16 cellular contexts compared by ENCODE assay signal in genomic region chr20:45361794-45362193, GRCh38. TPM values are rescaled to one million over a fixed set of nuclear protein-coding genes. Genes with fewer than 3 reads are reported as not detected.
DNase-seq lines count a peak whose midpoint lies in the region; ATAC-seq and TF ChIP-seq lines count a peak whose summit lies in the region.
"Had no signal": no experiment of that assay in that cellular context is flagged by ENCODE, and none has a peak within 500 bp of the region (broad histone marks: within the 10 kb centered on the region; RNA-seq: fewer than 3 reads in every experiment).

No MANE protein-coding gene starts in this region.

- peaks cover 16% of the 10 kb centered on the region for H3K36me3 ChIP-seq in DND-41 (ENCODE audit: insufficient read depth, low read length)
- H3K36me3 ChIP-seq in RWPE2 (ENCODE audit: low read depth): peaks cover 21% of the 10 kb centered on the region
- H3K36me3 ChIP-seq in mesenchymal stem cell (ENCODE audit: control insufficient read depth in 1 of 2, insufficient read depth in 2 of 2, low read depth in 1 of 2, low read length in 2 of 2): peaks cover 10 to 17% of the 10 kb centered on the region in 2 experiments
- no peaks in the 10 kb centered on the region for H3K36me3 ChIP-seq in neural progenitor cell

- no peak overlapping the region for H3K9ac ChIP-seq in DND-41 (ENCODE audit: low read depth, low read length)
- H3K9ac ChIP-seq in mesenchymal stem cell (ENCODE audit: low read length): no peak overlapping the region
- H3K9ac ChIP-seq in neural progenitor cell: no peak overlapping the region

- peaks cover 10% of the 10 kb centered on the region for H4K20me1 ChIP-seq in DND-41 (ENCODE audit: insufficient read depth, low read length)
- H4K20me1 ChIP-seq in neural progenitor cell (ENCODE audit: low read depth): peaks cover 15% of the 10 kb centered on the region

- peak overlapping the region; percentile 97; the same call in 1 of the 2 replicates for H3K4me2 ChIP-seq in DND-41 (ENCODE audit: insufficient read depth, low read length)
- no peak overlapping the region for H3K4me2 ChIP-seq in mesenchymal stem cell (ENCODE audit: low read length, poor library complexity, severe bottlenecking)
- H3K4me2 ChIP-seq in neural progenitor cell: no peak overlapping the region

- ATAC-seq in DND-41 (ENCODE audit: insufficient read depth, low read depth) (no peak), RWPE2 (ENCODE audit: low read depth) (no peak)
- ATAC-seq: WTC11 had no signal

- peaks cover 5% of the 10 kb centered on the region for H3F3A ChIP-seq in neural progenitor cell (ENCODE audit: low read depth)

- peak overlapping the region in 1 of 2 experiments; percentile 4 for H2BK12ac ChIP-seq in mesenchymal stem cell (ENCODE audit: low read length in 2 of 2)

- 98% methylated on average over 4 of the region's 6 CpGs for WGBS in mesenchymal stem cell

- H3K36me3 Mint-ChIP-seq in neural progenitor cell: peaks cover 5% of the 10 kb centered on the region
- peaks cover 0 to 11% (median 4%) of the 10 kb centered on the region in 3 donors for H3K36me3 Mint-ChIP-seq in immature natural killer cell
- H3K36me3 Mint-ChIP-seq: WTC11 had no signal

- no peak overlapping the region for H4K8ac ChIP-seq in mesenchymal stem cell (ENCODE audit: low read length)

- H2BK5ac ChIP-seq in mesenchymal stem cell (ENCODE audit: low read depth, low read length, poor library complexity, severe bottlenecking): no peak overlapping the region

- no peaks in the 10 kb centered on the region for H3K9me3 Mint-ChIP-seq in neural progenitor cell
- no peaks in the 10 kb centered on the region for H3K9me3 Mint-ChIP-seq in immature natural killer cell
- H3K9me3 Mint-ChIP-seq: WTC11 had no signal

- H3K79me2 ChIP-seq in DND-41 (ENCODE audit: insufficient read depth, low read length): peaks cover 25% of the 10 kb centered on the region
- H3K79me2 ChIP-seq in neural progenitor cell (ENCODE audit: low read depth): peaks cover 22% of the 10 kb centered on the region

- peaks cover 12% of the 10 kb centered on the region for H3K79me1 ChIP-seq in mesenchymal stem cell (replicated peaks; ENCODE audit: low read length, poor library complexity, severe bottlenecking)

- H3K9me3 ChIP-seq in DND-41 (ENCODE audit: insufficient read depth, low read length, severe bottlenecking) (no peaks in the 10 kb centered on the region), RWPE2 (ENCODE audit: severe bottlenecking) (no peaks in the 10 kb centered on the region), mesenchymal stem cell (ENCODE audit: control insufficient read depth, low read length) (no peaks in the 10 kb centered on the region), neural progenitor cell (ENCODE audit: low read depth) (no peaks in the 10 kb centered on the region)
- H3K9me3 ChIP-seq: adrenal gland had no signal

- H3K4me3 Mint-ChIP-seq in neural progenitor cell (no peak overlapping the region), immature natural killer cell (no peak overlapping the region)

- peak overlapping the region; percentile 36 for H2AFZ ChIP-seq in DND-41 (ENCODE audit: low read depth, low read length)
- no peak overlapping the region for H2AFZ ChIP-seq in mesenchymal stem cell (ENCODE audit: low read depth, low read length)
- H2AFZ ChIP-seq in neural progenitor cell (replicated peaks): no peak overlapping the region

- H3K4me1 Mint-ChIP-seq in neural progenitor cell (peaks cover 28% of the 10 kb centered on the region), immature natural killer cell (peaks cover 33 to 39% of the 10 kb centered on the region in 2 donors)

- H4K91ac ChIP-seq in mesenchymal stem cell (ENCODE audit: low read length): no peak overlapping the region

- no peak overlapping the region for H2BK120ac ChIP-seq in mesenchymal stem cell (ENCODE audit: low read depth, low read length)

- H3K27me3 Mint-ChIP-seq in neural progenitor cell (ENCODE audit: insufficient read depth, low read depth) (peaks cover 5% of the 10 kb centered on the region), immature natural killer cell (ENCODE audit: low read depth in 3 of 3) (peaks cover 5 to 16% (median 9%) of the 10 kb centered on the region in 3 donors)

- H3K27ac ChIP-seq in DND-41 (ENCODE audit: low read length) (no peak overlapping the region), RWPE2 (ENCODE audit: poor library complexity, severe bottlenecking) (peak overlapping the region; percentile 91), mesenchymal stem cell (ENCODE audit: low read length, poor library complexity, severe bottlenecking) (no peak overlapping the region), neural progenitor cell (no peak overlapping the region)

- H3K4me3 ChIP-seq in DND-41 (ENCODE audit: low read depth in 1 of 2, low read length in 2 of 2) (no peak overlapping the region), RWPE2 (ENCODE audit: severe bottlenecking) (no peak overlapping the region), mesenchymal stem cell (ENCODE audit: insufficient read depth in 1 of 2, low read depth in 1 of 2, low read length in 2 of 2) (no peak overlapping the region), neural progenitor cell (no peak overlapping the region)

- no peak overlapping the region for H3K14ac ChIP-seq in mesenchymal stem cell (ENCODE audit: low read length in 2 of 2)

- no peak overlapping the region for H3K27ac Mint-ChIP-seq in neural progenitor cell
- H3K27ac Mint-ChIP-seq in immature natural killer cell: no peak overlapping the region

- H3K4ac ChIP-seq in mesenchymal stem cell (ENCODE audit: low read depth in 1 of 2, low read length in 2 of 2): no peak overlapping the region

- peaks cover 26% of the 10 kb centered on the region for H3K4me1 ChIP-seq in DND-41 (ENCODE audit: insufficient read depth, low read length)
- H3K4me1 ChIP-seq in RWPE2 (ENCODE audit: insufficient read depth, poor library complexity, severe bottlenecking): peaks cover 50% of the 10 kb centered on the region
- H3K4me1 ChIP-seq in mesenchymal stem cell (ENCODE audit: control insufficient read depth, insufficient read depth, low read depth, low read length): peaks cover 22% of the 10 kb centered on the region
- H3K4me1 ChIP-seq in neural progenitor cell: peaks cover 20% of the 10 kb centered on the region

- H3K18ac ChIP-seq in mesenchymal stem cell (ENCODE audit: low read depth in 1 of 2, low read length in 2 of 2): no peak overlapping the region

- H2BK15ac ChIP-seq in mesenchymal stem cell (ENCODE audit: low read depth, poor library complexity, severe bottlenecking): no peak overlapping the region

- H2AK5ac ChIP-seq in mesenchymal stem cell (ENCODE audit: low read length, severe bottlenecking): peak overlapping the region; percentile 55

- no peak overlapping the region for H3K23ac ChIP-seq in mesenchymal stem cell (ENCODE audit: low read length in 2 of 2)

- no peak for TF ChIP-seq CTCF in DND-41 (IDR thresholded peaks at IDR 0.05; ENCODE audit: borderline replicate concordance, extremely low read depth, low read length, poor library complexity, severe bottlenecking)
- TF ChIP-seq CTCF in RWPE2 (IDR thresholded peaks at IDR 0.05; ENCODE audit: poor library complexity, severe bottlenecking): no peak
- no peak for TF ChIP-seq CTCF in neural progenitor cell (IDR thresholded peaks at IDR 0.05)

- no peaks in the 10 kb centered on the region for H3K27me3 ChIP-seq in DND-41 (ENCODE audit: insufficient read depth, low read length, poor library complexity)
- H3K27me3 ChIP-seq in RWPE2 (ENCODE audit: insufficient read depth, poor library complexity, severe bottlenecking): no peaks in the 10 kb centered on the region
- no peaks in the 10 kb centered on the region for H3K27me3 ChIP-seq in mesenchymal stem cell (ENCODE audit: control insufficient read depth in 1 of 2, insufficient read depth in 1 of 2, low read length in 2 of 2)
- no peaks in the 10 kb centered on the region for H3K27me3 ChIP-seq in neural progenitor cell
- H3K27me3 ChIP-seq: adrenal gland had no signal

- DNase-seq in DND-41: no peak
- DNase-seq in RWPE2 (ENCODE audit: low spot score): no peak
- DNase-seq in mesenchymal stem cell: no peak
- no peak for DNase-seq in superior temporal gyrus (ENCODE audit: extremely low spot score)
- no peak for DNase-seq in neural progenitor cell (ENCODE audit: low spot score)
- no peak for DNase-seq in immature natural killer cell
- DNase-seq: activated CD8-positive, alpha-beta memory T cell treated with anti-CD3 and anti-CD28 coated beads, Interleukin-2, amount 50 U/mL, for 48 hours; NCI-H146; NCI-H524 treated with DMSO at 0.1 percent for 48 hours; retina; SHP77; stimulated activated CD4-positive, alpha-beta T cell treated with anti-CD3 and anti-CD28 coated beads, Interleukin-4, amount 100 ng/mL, for 24 hours; stimulated activated naive CD4-positive, alpha-beta T cell treated with Interleukin-2 at 50 U/mL for 16 hours had no signal

RNA-seq across cellular contexts. Expression of gene SYS1, which starts 1.2 kb away (rescaled TPM):
- 18.6 TPM for polyA plus RNA-seq in mesenchymal stem cell (2013, experiment 1 of 2)
- polyA plus RNA-seq in mesenchymal stem cell (2013, experiment 2 of 2): 17.5 TPM
- 10.5 and 21.5 TPM in 2 replicates for total RNA-seq in neural progenitor cell (ENCODE audit: low replicate concordance)
- 10 to 100 TPM; 32.6 to 52.4 (median 47.1) TPM for polyA plus RNA-seq in immature natural killer cell

RNA-seq across cellular contexts. Expression of gene SDC4, which starts 13.6 kb away (rescaled TPM):
- 42.8 TPM for polyA plus RNA-seq in mesenchymal stem cell (2013, experiment 1 of 2)
- polyA plus RNA-seq in mesenchymal stem cell (2013, experiment 2 of 2): 43.8 TPM
- total RNA-seq in neural progenitor cell (ENCODE audit: low replicate concordance): 19.3 and 27.6 TPM in 2 replicates
- under 1 TPM in 2 of 3 donors, not detected in 1; 0.56 to 0.69 TPM for polyA plus RNA-seq in immature natural killer cell

RNA-seq across cellular contexts. Expression of gene TP53TG5, which starts 16.3 kb away (rescaled TPM):
- not detected for polyA plus RNA-seq in mesenchymal stem cell (2013, experiment 1 of 2)
- not detected for polyA plus RNA-seq in mesenchymal stem cell (2013, experiment 2 of 2)
- 0.06 TPM in 1 of 2 replicates, not detected in the other for total RNA-seq in neural progenitor cell (ENCODE audit: low replicate concordance)
- polyA plus RNA-seq in immature natural killer cell: under 1 TPM in 2 of 3 donors, not detected in 1; 0.09 to 0.22 TPM
- polyA plus RNA-seq: BJ had no signal

RNA-seq across cellular contexts. Expression of gene DBNDD2, which starts 46.3 kb away (rescaled TPM):
- polyA plus RNA-seq in mesenchymal stem cell (2013, experiment 1 of 2): 12.5 TPM
- polyA plus RNA-seq in mesenchymal stem cell (2013, experiment 2 of 2): 12.0 TPM
- 10.2 and 15.1 TPM in 2 replicates for total RNA-seq in neural progenitor cell (ENCODE audit: low replicate concordance)
- polyA plus RNA-seq in immature natural killer cell: 10 to 100 TPM; 11.0 to 24.5 (median 18.0) TPM

RNA-seq across cellular contexts. Expression of gene MATN4, which starts 53.7 kb away (rescaled TPM):
- 0.03 TPM for polyA plus RNA-seq in mesenchymal stem cell (2013, experiment 1 of 2)
- polyA plus RNA-seq in mesenchymal stem cell (2013, experiment 2 of 2): 0.03 TPM
- total RNA-seq in neural progenitor cell (ENCODE audit: low replicate concordance): 0.06 TPM in 1 of 2 replicates, not detected in the other
- not detected for polyA plus RNA-seq in immature natural killer cell
